8 cellular contexts compared by ENCODE assay signal in the genomic region with DNA sequence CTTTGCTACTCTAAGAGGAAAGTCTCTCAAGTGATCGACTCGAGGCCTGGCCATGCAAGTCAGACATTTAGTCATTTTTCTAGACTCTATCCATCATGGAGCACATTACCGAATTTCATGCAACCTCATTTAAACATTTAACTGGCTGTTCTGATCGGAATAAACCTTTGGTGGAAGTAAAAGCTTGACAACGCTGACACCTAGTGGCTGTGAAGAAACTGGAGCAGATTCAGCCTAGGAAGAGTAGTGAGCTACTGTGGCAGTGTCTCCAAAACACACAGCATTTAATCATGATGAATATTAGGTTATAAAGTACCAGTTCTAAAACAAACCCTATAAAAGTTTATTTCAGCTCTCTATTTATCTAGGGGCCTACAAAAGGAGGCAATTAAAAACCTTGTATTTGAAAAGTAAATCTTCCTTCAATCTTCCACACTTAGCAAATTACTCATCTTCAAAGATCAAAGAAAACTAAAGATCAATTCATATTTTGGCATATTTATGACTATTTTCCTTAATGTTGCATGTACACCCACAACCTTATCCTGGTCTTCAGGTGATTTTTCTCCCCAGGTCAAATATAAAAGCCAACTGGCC.
DNase-seq lines count a peak whose midpoint lies in the region; ATAC-seq, FAIRE-seq and TF ChIP-seq lines count a peak whose summit lies in the region.

No MANE protein-coding gene starts in this region.

- peak; percentile 89 for FAIRE-seq in frontal cortex (lab: Jason Lieb, UNC)

- DNase-seq in COLO668 (lab: John Stamatoyannopoulos, UW; ENCODE audit: unreplicated experiment) (peak; percentile 8), NCI-H2227 treated with DMSO at 0.1 percent for 48 hours (lab: John Stamatoyannopoulos, UW) (peak; percentile 59), frontal cortex (ENCODE audit: low spot score in 2 of 2) (peak; percentile 28 to 40), osteocyte (ENCODE audit: extremely low spot score, unreplicated experiment) (no peak), DMS79 treated with DMSO at 0.1 percent for 48 hours (lab: John Stamatoyannopoulos, UW) (no peak)
- DNase-seq in activated CD4-positive, alpha-beta memory T cell treated with anti-CD3 and anti-CD28 coated beads, Interleukin-2, amount 10 ng/mL, durations not matched to agents 7 days and 5 days = peak; percentile 29

- peak; percentile 87 for TF ChIP-seq CTCF in osteocyte (IDR thresholded peaks at IDR 0.05)

- no peaks in the 10 kb centered on the region for H3K9me3 Mint-ChIP-seq in activated CD4-positive, alpha-beta memory T cell treated with anti-CD3 and anti-CD28 coated beads, Interleukin-2, amount 10 ng/mL, durations not matched to agents 7 days and 5 days
- H3K9me3 Mint-ChIP-seq in osteocyte (ENCODE audit: unreplicated experiment) = no peaks in the 10 kb centered on the region

- H3K4me1 Mint-ChIP-seq in activated CD4-positive, alpha-beta memory T cell treated with anti-CD3 and anti-CD28 coated beads, Interleukin-2, amount 10 ng/mL, durations not matched to agents 7 days and 5 days = peaks cover 2% of the 10 kb centered on the region
- peaks cover 2% of the 10 kb centered on the region for H3K4me1 Mint-ChIP-seq in osteocyte (ENCODE audit: unreplicated experiment)

- no peaks in the 10 kb centered on the region for H3K36me3 Mint-ChIP-seq in activated CD4-positive, alpha-beta memory T cell treated with anti-CD3 and anti-CD28 coated beads, Interleukin-2, amount 10 ng/mL, durations not matched to agents 7 days and 5 days (ENCODE audit: low read depth)
- no peaks in the 10 kb centered on the region for H3K36me3 Mint-ChIP-seq in osteocyte (ENCODE audit: unreplicated experiment)

- CTCF ChIA-PET in activated CD4-positive, alpha-beta memory T cell treated with anti-CD3 and anti-CD28 coated beads, Interleukin-2, amount 10 ng/mL, durations not matched to agents 7 days and 5 days (lab: Charles Lee) = interaction anchor here (0.6 to 1.1 kb wide), 7 partner anchors 11 to 210 kb away, joined by 3 to 5 read pairs (median 3); no protein-coding TSS in a partner anchor

- no peak overlapping the region for H3K27ac Mint-ChIP-seq in activated CD4-positive, alpha-beta memory T cell treated with anti-CD3 and anti-CD28 coated beads, Interleukin-2, amount 10 ng/mL, durations not matched to agents 7 days and 5 days
- no peak overlapping the region for H3K27ac Mint-ChIP-seq in osteocyte (ENCODE audit: unreplicated experiment)

- ATAC-seq in GM18511 (IDR thresholded peaks at IDR 0.05; ENCODE audit: unreplicated experiment) (peak; percentile 89), HG02970 (IDR thresholded peaks at IDR 0.05; ENCODE audit: low FRiP score, unreplicated experiment) (peak; percentile 72)

- POLR2A ChIA-PET in activated CD4-positive, alpha-beta memory T cell treated with anti-CD3 and anti-CD28 coated beads, Interleukin-2, amount 10 ng/mL, durations not matched to agents 7 days and 5 days (lab: Charles Lee) = no interaction called here

- H3K27me3 Mint-ChIP-seq in activated CD4-positive, alpha-beta memory T cell treated with anti-CD3 and anti-CD28 coated beads, Interleukin-2, amount 10 ng/mL, durations not matched to agents 7 days and 5 days = peaks cover 1% of the 10 kb centered on the region
- H3K27me3 Mint-ChIP-seq in osteocyte (ENCODE audit: unreplicated experiment) = peaks cover 2% of the 10 kb centered on the region

- no peak overlapping the region for H3K4me3 Mint-ChIP-seq in activated CD4-positive, alpha-beta memory T cell treated with anti-CD3 and anti-CD28 coated beads, Interleukin-2, amount 10 ng/mL, durations not matched to agents 7 days and 5 days
- no peak overlapping the region for H3K4me3 Mint-ChIP-seq in osteocyte (ENCODE audit: unreplicated experiment)

Comparison
In these comparisons a context has a peak if more than half of its experiments do, and no peak if none do; other contexts are left out.
1. DNase-seq: peak in COLO668 (single experiment), NCI-H2227 treated with DMSO at 0.1 percent for 48 hours (single experiment), activated CD4-positive, alpha-beta memory T cell treated with anti-CD3 and anti-CD28 coated beads, Interleukin-2, amount 10 ng/mL, durations not matched to agents 7 days and 5 days (single experiment) and frontal cortex (2 of 2); none in osteocyte (single experiment) and DMS79 treated with DMSO at 0.1 percent for 48 hours (single experiment).